ENCODE assay signal across 13 cellular contexts in the genomic region with DNA sequence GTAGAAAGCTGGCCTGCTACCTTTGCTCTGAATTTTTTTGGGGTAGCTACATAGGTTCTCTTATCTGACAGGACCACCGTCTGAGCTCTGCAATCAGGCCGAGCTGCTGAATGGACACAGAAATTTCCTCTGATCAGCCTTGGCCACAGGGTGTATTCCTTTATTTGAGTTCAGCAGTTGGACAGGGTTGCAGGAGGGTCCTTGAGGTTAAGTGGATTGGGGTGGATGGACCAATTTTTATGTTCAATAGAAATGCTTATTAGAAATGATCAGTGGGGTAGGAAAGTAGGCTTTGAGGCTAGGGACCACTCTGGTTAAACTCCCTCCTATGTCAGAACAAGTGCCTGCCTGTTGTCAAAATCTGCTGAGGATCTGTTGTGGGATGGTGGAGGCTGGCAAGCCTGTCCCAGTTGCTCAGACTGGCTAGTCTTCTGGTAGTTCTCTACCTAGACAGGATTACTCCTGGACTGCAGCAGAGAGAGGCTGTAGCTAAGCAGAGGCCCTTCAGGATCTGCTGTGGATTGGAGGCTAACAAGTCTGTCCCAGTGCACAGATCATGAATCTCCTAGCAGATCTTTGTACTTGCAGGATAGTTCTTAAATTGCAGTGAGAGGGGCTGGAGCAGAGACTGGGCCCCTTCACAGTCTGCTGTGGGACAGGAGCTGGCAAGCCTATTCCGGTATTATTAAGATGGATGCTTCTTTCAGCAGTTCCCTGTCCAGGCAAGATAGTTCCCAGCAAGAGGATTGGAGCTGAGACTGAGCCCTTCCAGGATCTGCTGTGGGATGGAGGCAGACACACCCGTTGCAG.
"Had no signal": no experiment of that assay in that cellular context is flagged by ENCODE, and none has a peak within 500 bp of the region (broad histone marks: within the 10 kb centered on the region; RNA-seq: fewer than 3 reads in every experiment).

No MANE protein-coding gene starts in this region.

- DNase-seq: activated CD4-positive, alpha-beta T cell treated with anti-CD3 and anti-CD28 coated beads for 4 hours; activated CD8-positive, alpha-beta memory T cell treated with anti-CD3 and anti-CD28 coated beads, Interleukin-2, amount 50 U/mL, for 48 hours; activated CD8-positive, alpha-beta T cell treated with anti-CD3 and anti-CD28 coated beads, Interleukin-2, amount 10 ng/mL, durations not matched to agents 7 days and 5 days; activated naive CD4-positive, alpha-beta T cell; central memory CD4-positive, alpha-beta T cell; effector memory CD4-positive, alpha-beta T cell; naive thymus-derived CD4-positive, alpha-beta T cell; psoas muscle; sigmoid colon; stimulated activated CD4-positive, alpha-beta T cell treated with anti-CD3 and anti-CD28 coated beads, Interleukin-2, amount 100 ng/mL, for 48 hours; stimulated activated naive CD8-positive, alpha-beta T cell treated with anti-CD3 and anti-CD28 coated beads, Interleukin-15, Interleukin-2, amounts not matched to agents 100 U/mL and 50 U/mL, for 24 hours; uterus had no signal

- H3K9me3 ChIP-seq: psoas muscle had no signal

- H3K36me3 ChIP-seq: sigmoid colon, thoracic aorta, uterus had no signal

- H3K4me3 Mint-ChIP-seq: activated CD8-positive, alpha-beta T cell treated with anti-CD3 and anti-CD28 coated beads, Interleukin-2, amount 10 ng/mL, durations not matched to agents 7 days and 5 days; naive thymus-derived CD4-positive, alpha-beta T cell had no signal

- H3K27me3 ChIP-seq: sigmoid colon, uterus had no signal

- H3K27ac Mint-ChIP-seq: activated CD8-positive, alpha-beta T cell treated with anti-CD3 and anti-CD28 coated beads, Interleukin-2, amount 10 ng/mL, durations not matched to agents 7 days and 5 days; naive thymus-derived CD4-positive, alpha-beta T cell had no signal

- ATAC-seq: activated CD8-positive, alpha-beta T cell treated with anti-CD3 and anti-CD28 coated beads, Interleukin-2, amount 10 ng/mL, durations not matched to agents 7 days and 5 days; naive thymus-derived CD4-positive, alpha-beta T cell; stimulated activated naive CD8-positive, alpha-beta T cell treated with anti-CD3 and anti-CD28 coated beads, Interleukin-15, Interleukin-2, amounts not matched to agents 100 U/mL and 50 U/mL, for 24 hours had no signal

- H3K4me1 ChIP-seq: sigmoid colon, uterus had no signal

- H3K27me3 Mint-ChIP-seq: naive thymus-derived CD4-positive, alpha-beta T cell had no signal

- H3K27ac ChIP-seq: psoas muscle, sigmoid colon, uterus had no signal

- H3K4me3 ChIP-seq: psoas muscle, sigmoid colon, thoracic aorta, uterus had no signal
